ENCODE assay signal across 1 cellular context in genomic region chr2:203579131-203579643, GRCh38.
TF ChIP-seq lines count a peak whose summit lies in the region.

No MANE protein-coding gene starts in this region.

TF ChIP-seq in GM23338, 12 proteins besides CTCF, POLR2A, EP300 and RAD21 (continued from another document):
- 0 out of 2 replicates have a peak, but pooled peaks have one; percentile 37 for TF ChIP-seq ZNF462 (CRISPR knock-in tag; IDR thresholded peaks at IDR 0.05)
